In the genomic region with DNA sequence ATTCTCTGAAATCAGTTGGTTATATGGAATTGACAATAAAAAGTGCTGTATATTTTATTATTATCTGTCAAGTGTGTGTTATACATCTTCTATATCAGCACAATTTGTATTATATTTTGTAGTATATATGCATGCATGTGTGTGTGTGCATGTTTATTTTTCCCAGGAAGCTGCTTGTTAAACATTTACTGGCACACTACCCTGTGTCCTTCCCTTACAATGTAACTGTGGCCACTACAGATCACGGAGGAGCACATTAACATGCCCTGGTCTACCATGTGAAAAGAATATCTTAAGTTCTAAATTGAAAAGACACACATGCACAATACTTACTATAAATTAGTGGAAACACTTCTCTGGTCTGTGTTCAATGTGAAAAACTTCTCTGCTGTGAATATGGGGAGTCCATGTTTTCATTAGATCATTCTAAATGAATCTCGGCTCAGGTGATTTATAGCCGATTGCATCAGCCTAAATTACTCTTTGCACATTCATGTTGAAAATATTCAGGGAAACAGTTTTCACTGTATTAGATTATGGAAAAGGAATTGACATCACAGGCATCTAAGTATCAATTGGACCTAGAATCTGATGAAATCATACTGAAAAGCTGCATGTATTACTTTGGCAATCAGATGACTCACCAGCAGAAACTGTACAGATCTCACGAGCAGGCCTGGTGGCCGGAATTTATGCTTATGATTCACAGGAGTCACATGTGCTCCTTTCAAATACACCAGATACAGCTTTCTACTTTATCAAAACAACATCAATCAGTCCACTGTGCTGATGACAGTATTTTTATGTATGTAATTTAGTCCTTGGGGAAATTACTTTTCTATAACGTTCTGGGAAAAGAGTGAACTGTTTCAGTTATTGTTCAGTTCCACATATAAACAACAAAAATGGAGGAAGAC, we compare ENCODE assay signal across 8 cellular contexts. TPM values are rescaled to one million over a fixed set of nuclear protein-coding genes. Genes with fewer than 3 reads are reported as not detected.
DNase-seq lines count a peak whose midpoint lies in the region; ATAC-seq and TF ChIP-seq lines count a peak whose summit lies in the region.

No MANE protein-coding gene starts in this region.

- peak overlapping the region; percentile 88 for H3K27ac ChIP-seq in Panc1 (ENCODE audit: low read length)
- H3K27ac ChIP-seq in epithelial cell of prostate = peak overlapping the region; percentile 99

- no peaks in the 10 kb centered on the region for H3K36me3 ChIP-seq in Panc1 (ENCODE audit: control insufficient read depth, insufficient read depth, low read length)

- peaks cover 3% of the 10 kb centered on the region for H3K9me3 Mint-ChIP-seq in nephron
- H3K9me3 Mint-ChIP-seq in activated naive CD8-positive, alpha-beta T cell treated with anti-CD3 and anti-CD28 coated beads for 36 hours = peaks cover 10% of the 10 kb centered on the region

- POLR2A ChIA-PET in Panc1 (lab: Charles Lee) = no interaction called here

- TF ChIP-seq CTCF in Panc1 (IDR thresholded peaks at IDR 0.05) = no peak
- TF ChIP-seq CTCF in nephron (IDR thresholded peaks at IDR 0.05; ENCODE audit: unreplicated experiment in 3 of 3) = peak; percentile 33 to 56 (median 51)
- no peak for TF ChIP-seq CTCF in GM20000 (IDR thresholded peaks at IDR 0.05; ENCODE audit: extremely low read depth, missing control alignments)

- H3K4me3 Mint-ChIP-seq in nephron = peak overlapping the region; percentile 31 to 64 (median 36)
- no peak overlapping the region for H3K4me3 Mint-ChIP-seq in activated naive CD8-positive, alpha-beta T cell treated with anti-CD3 and anti-CD28 coated beads for 36 hours

- peaks cover 11% of the 10 kb centered on the region for H3K36me3 Mint-ChIP-seq in nephron (ENCODE audit: low read depth)
- H3K36me3 Mint-ChIP-seq in activated naive CD8-positive, alpha-beta T cell treated with anti-CD3 and anti-CD28 coated beads for 36 hours = no peaks in the 10 kb centered on the region

- H3K9me3 ChIP-seq in Panc1 (ENCODE audit: control insufficient read depth, insufficient read depth, low read depth, low read length) = no peaks in the 10 kb centered on the region

- no peaks in the 10 kb centered on the region for H3K27me3 ChIP-seq in Panc1 (ENCODE audit: control insufficient read depth, insufficient read depth, low read length)

- no peaks in the 10 kb centered on the region for H3K27me3 Mint-ChIP-seq in nephron (ENCODE audit: low read depth)
- no peaks in the 10 kb centered on the region for H3K27me3 Mint-ChIP-seq in activated naive CD8-positive, alpha-beta T cell treated with anti-CD3 and anti-CD28 coated beads for 36 hours

- intact Hi-C loops in Panc1 (cut with micrococcal nuclease; ENCODE audit: unreplicated experiment) = no loop called here

- DNase-seq in Ammon's horn (ENCODE audit: low spot score) = peak; percentile 57
- peak; percentile 80 for DNase-seq in Panc1 (ENCODE audit: low read depth, low spot score)
- DNase-seq in epithelial cell of prostate (ENCODE audit: low read depth, low spot score) = peak; percentile 99
- no peak for DNase-seq in activated naive CD8-positive, alpha-beta T cell treated with anti-CD3 and anti-CD28 coated beads for 36 hours
- DNase-seq in GM20000 (ENCODE audit: low spot score) = no peak
- no peak for DNase-seq in activated CD8-positive, alpha-beta memory T cell treated with anti-CD3 and anti-CD28 coated beads for 24 hours

- peaks cover 46% of the 10 kb centered on the region for H3K4me1 Mint-ChIP-seq in nephron
- H3K4me1 Mint-ChIP-seq in activated naive CD8-positive, alpha-beta T cell treated with anti-CD3 and anti-CD28 coated beads for 36 hours = no peaks in the 10 kb centered on the region

- peak overlapping the region; percentile 9 to 14; a peak in 3 of 4 replicates for H3K4me3 ChIP-seq in Panc1 (ENCODE audit: low read depth in 2 of 2, low read length in 2 of 2)

- no TSS peak for BruUV-seq in Panc1 (replicated peaks; lab: Mats Ljungman, UMichigan)

- in situ Hi-C loops in Panc1 (cut with HindIII; ENCODE audit: low pct_unique_long_range_greater_than_20kb, low sequenced_read_pairs) = no loop called here

- peak overlapping the region; percentile 96 to 99 (median 97) for H3K27ac Mint-ChIP-seq in nephron
- H3K27ac Mint-ChIP-seq in activated naive CD8-positive, alpha-beta T cell treated with anti-CD3 and anti-CD28 coated beads for 36 hours = no peak overlapping the region

- CTCF ChIA-PET in Panc1 (lab: Charles Lee) = no interaction called here

- peaks cover 30% of the 10 kb centered on the region for H3K4me1 ChIP-seq in Panc1 (ENCODE audit: control insufficient read depth, insufficient read depth, low read length)

- ATAC-seq in HG03442 (IDR thresholded peaks at IDR 0.05; ENCODE audit: unreplicated experiment) (peak; percentile 69), Panc1 (peak; percentile 82)

RNA-seq across cellular contexts. Expression of gene LURAP1L, which starts 39.4 kb away (rescaled TPM):
- total RNA-seq in Panc1 (2021; ENCODE audit: unreplicated experiment) = 6.8 TPM
- 4.3 TPM for polyA plus RNA-seq in Panc1 (2012; ENCODE audit: insufficient read length)
- total RNA-seq in activated naive CD8-positive, alpha-beta T cell treated with anti-CD3 and anti-CD28 coated beads for 36 hours = not detected

Comparison
In these comparisons a context has a peak if more than half of its experiments do, and no peak if none do; other contexts are left out.
1. DNase-seq: peak in Ammon's horn (single experiment), Panc1 (single experiment) and epithelial cell of prostate (single experiment); none in activated naive CD8-positive, alpha-beta T cell treated with anti-CD3 and anti-CD28 coated beads for 36 hours (single experiment), GM20000 (single experiment) and activated CD8-positive, alpha-beta memory T cell treated with anti-CD3 and anti-CD28 coated beads for 24 hours (single experiment).
2. CTCF ChIP-seq: peak in nephron (3 of 3); none in Panc1 (single experiment) and GM20000 (single experiment).